In genomic region chrX:13151806-13152510, GRCh38 we compare ENCODE assay signal across 8 cellular contexts.
DNase-seq lines count a peak whose midpoint lies in the region.
"Had no signal": no experiment of that assay in that cellular context is flagged by ENCODE, and none has a peak within 500 bp of the region (broad histone marks: within the 10 kb centered on the region; RNA-seq: fewer than 3 reads in every experiment).

No MANE protein-coding gene starts in this region.

- H3K36me3 ChIP-seq in HUES6 (ENCODE audit: control insufficient read depth, insufficient read depth, low read length) = no peaks in the 10 kb centered on the region

- H3K27me3 ChIP-seq in HUES6 (ENCODE audit: control insufficient read depth, insufficient read depth, low read length) = peaks cover 9% of the 10 kb centered on the region

- H3K4me1 ChIP-seq in HUES6 (ENCODE audit: control insufficient read depth, insufficient read depth, low read length) = peaks cover 14% of the 10 kb centered on the region

- peaks cover 43% of the 10 kb centered on the region for H3K9me3 ChIP-seq in HUES6 (ENCODE audit: control insufficient read depth, insufficient read depth, low read depth, low read length)

- peak overlapping the region; percentile 71 for H3K27ac ChIP-seq in HUES6 (ENCODE audit: low read depth, low read length)
- peak overlapping the region in 18 of 21 experiments; percentile 5 to 89 (median 58) for H3K27ac ChIP-seq in skin epidermis

- H3K4me3 ChIP-seq in HUES6 (ENCODE audit: low read depth, low read length) = peak overlapping the region; percentile 26
- H3K4me3 ChIP-seq in skin epidermis = no peak overlapping the region

- DNase-seq in activated CD4-positive, alpha-beta T cell treated with anti-CD3 and anti-CD28 coated beads, Interleukin-2, amount 50 U/mL, for 1 hour = peak; percentile 13
- DNase-seq in fibroblast of peridontal ligament (ENCODE audit: extremely low read depth) (peak; percentile 72), EL (no peak), DMS153 treated with DMSO at 0.1 percent for 48 hours (lab: John Stamatoyannopoulos, UW; ENCODE audit: unreplicated experiment) (no peak), dedifferentiated amniotic fluid mesenchymal stem cell (ENCODE audit: extremely low spot score) (no peak)
- DNase-seq: nephron progenitor cell had no signal

- peak overlapping the region; percentile 6 for H3K9ac ChIP-seq in HUES6 (ENCODE audit: low read length)

Comparison
In these comparisons a context has a peak if more than half of its experiments do, and no peak if none do; other contexts are left out.
1. DNase-seq: peak in activated CD4-positive, alpha-beta T cell treated with anti-CD3 and anti-CD28 coated beads, Interleukin-2, amount 50 U/mL, for 1 hour (single experiment) and fibroblast of peridontal ligament (single experiment); none in EL (single experiment), DMS153 treated with DMSO at 0.1 percent for 48 hours (single experiment) and dedifferentiated amniotic fluid mesenchymal stem cell (single experiment).